In the genomic region with DNA sequence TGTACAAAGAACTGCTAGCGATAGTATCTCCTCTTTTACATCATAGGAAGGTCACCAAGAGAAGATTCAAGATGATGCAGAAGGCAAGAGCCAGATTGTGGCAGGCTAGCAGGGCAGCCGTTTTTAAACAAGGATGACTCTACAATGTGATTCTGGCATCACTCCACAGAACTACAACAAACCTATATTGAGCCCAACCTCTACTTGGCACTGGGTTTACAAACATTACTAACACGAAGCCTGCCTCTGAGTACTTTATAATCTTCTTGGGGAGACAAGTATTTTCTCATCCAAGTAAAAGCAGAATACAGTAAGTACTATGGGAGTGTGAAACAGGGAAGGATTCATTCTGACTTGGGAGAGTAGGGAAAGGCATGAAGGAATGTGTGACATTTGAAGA, we compare ENCODE assay signal across 20 cellular contexts.
"Had no signal": no experiment of that assay in that cellular context is flagged by ENCODE, and none has a peak within 500 bp of the region (broad histone marks: within the 10 kb centered on the region; RNA-seq: fewer than 3 reads in every experiment).

No MANE protein-coding gene starts in this region.

- H3K4me3 Mint-ChIP-seq: activated CD8-positive, alpha-beta T cell treated with anti-CD3 and anti-CD28 coated beads, Interleukin-2, amount 10 ng/mL, durations not matched to agents 7 days and 5 days; activated naive CD8-positive, alpha-beta T cell treated with anti-CD3 and anti-CD28 coated beads, Interleukin-2, amount 10 ng/mL, durations not matched to agents 7 days and 5 days; central memory CD8-positive, alpha-beta T cell; T-helper 1 cell treated with Interleukin-12 subunit alpha and Interleukin-12 subunit beta and Interleukin-4 antibody, amounts not matched to agents 30 μg/mL and 1 μg/mL, for 36 hours had no signal

- H3K27ac Mint-ChIP-seq: activated CD8-positive, alpha-beta T cell treated with anti-CD3 and anti-CD28 coated beads, Interleukin-2, amount 10 ng/mL, durations not matched to agents 7 days and 5 days; activated naive CD8-positive, alpha-beta T cell treated with anti-CD3 and anti-CD28 coated beads, Interleukin-2, amount 10 ng/mL, durations not matched to agents 7 days and 5 days; T-helper 1 cell treated with Interleukin-12 subunit alpha and Interleukin-12 subunit beta and Interleukin-4 antibody, amounts not matched to agents 30 μg/mL and 1 μg/mL, for 36 hours had no signal

- DNase-seq: activated CD4-positive, alpha-beta T cell treated with anti-CD3 and anti-CD28 coated beads for 4 hours; activated CD8-positive, alpha-beta memory T cell treated with anti-CD3 and anti-CD28 coated beads, Interleukin-2, amount 50 U/mL, for 48 hours; activated CD8-positive, alpha-beta T cell treated with anti-CD3 and anti-CD28 coated beads, Interleukin-2, amount 10 ng/mL, durations not matched to agents 7 days and 5 days; activated naive CD4-positive, alpha-beta T cell treated with anti-CD3 and anti-CD28 coated beads, Interleukin-2, amount 50 U/mL, for 16 hours; activated naive CD8-positive, alpha-beta T cell treated with anti-CD3 and anti-CD28 coated beads, Interleukin-2, amount 10 ng/mL, durations not matched to agents 7 days and 5 days; activated T-cell treated with anti-CD3 and anti-CD28 coated beads, Interleukin-2, amount 50 U/mL, for 1 hour; aorta; body of pancreas; NCI-H1105 treated with DMSO at 0.1 percent for 48 hours; NCI-H1436 treated with DMSO at 0.1 percent for 48 hours; NCI-H187; NCI-H2081 treated with DMSO at 0.1 percent for 48 hours; NCI-H526; NCI-H774; RPMI8226; SHP77 treated with DMSO at 0.1 percent for 48 hours had no signal

- H3K27me3 ChIP-seq: body of pancreas had no signal

- H3K36me3 Mint-ChIP-seq: activated naive CD8-positive, alpha-beta T cell treated with anti-CD3 and anti-CD28 coated beads, Interleukin-2, amount 10 ng/mL, durations not matched to agents 7 days and 5 days had no signal

- H3K27ac ChIP-seq: body of pancreas had no signal

- H3K27me3 Mint-ChIP-seq: activated naive CD8-positive, alpha-beta T cell treated with anti-CD3 and anti-CD28 coated beads, Interleukin-2, amount 10 ng/mL, durations not matched to agents 7 days and 5 days; central memory CD8-positive, alpha-beta T cell had no signal

- ATAC-seq: activated CD4-positive, CD25-positive, alpha-beta regulatory T cell treated with anti-CD3 and anti-CD28 coated beads, Interleukin-2, amount 50 U/mL, for 24 hours; activated CD8-positive, alpha-beta T cell treated with anti-CD3 and anti-CD28 coated beads, Interleukin-2, amount 10 ng/mL, durations not matched to agents 7 days and 5 days; body of pancreas; Panc1 had no signal

- H3K4me3 ChIP-seq: body of pancreas had no signal

- H3K4me1 Mint-ChIP-seq: activated naive CD8-positive, alpha-beta T cell treated with anti-CD3 and anti-CD28 coated beads, Interleukin-2, amount 10 ng/mL, durations not matched to agents 7 days and 5 days; central memory CD8-positive, alpha-beta T cell had no signal

- H3K9me3 ChIP-seq: body of pancreas had no signal

- H3K9me3 Mint-ChIP-seq: activated naive CD8-positive, alpha-beta T cell treated with anti-CD3 and anti-CD28 coated beads, Interleukin-2, amount 10 ng/mL, durations not matched to agents 7 days and 5 days; T-helper 1 cell treated with Interleukin-12 subunit alpha and Interleukin-12 subunit beta and Interleukin-4 antibody, amounts not matched to agents 30 μg/mL and 1 μg/mL, for 36 hours had no signal
